In genomic region chr7:88169717-88170320, GRCh38 we compare ENCODE assay signal across 8 cellular contexts. TPM values are rescaled to one million over a fixed set of nuclear protein-coding genes. Genes with fewer than 3 reads are reported as not detected.
DNase-seq lines count a peak whose midpoint lies in the region; ATAC-seq and TF ChIP-seq lines count a peak whose summit lies in the region.

No MANE protein-coding gene starts in this region.

- ATAC-seq in WTC11 = no peak
- peak; percentile 37 for ATAC-seq in left colon
- no peak for ATAC-seq in activated naive CD4-positive, alpha-beta T cell treated with anti-CD3 and anti-CD28 coated beads, Interleukin-2, amount 50 U/mL, for 72 hours
- no peak for ATAC-seq in T-cell (replicated peaks in 1 of 4)

- H3K9me3 Mint-ChIP-seq in WTC11 (no peaks in the 10 kb centered on the region), T-cell (no peaks in the 10 kb centered on the region)
- H3K9me3 Mint-ChIP-seq in activated naive CD4-positive, alpha-beta T cell treated with anti-CD3 and anti-CD28 coated beads, Interleukin-2, amount 50 U/mL, for 72 hours = no peaks in the 10 kb centered on the region

- TF ChIP-seq CTCF in WTC11 (IDR thresholded peaks at IDR 0.05) = peak; percentile 35

- H3K4me3 Mint-ChIP-seq in WTC11 = no peak overlapping the region
- H3K4me3 Mint-ChIP-seq in T-cell = no peak overlapping the region

- no peak overlapping the region for H3K4me3 ChIP-seq in Jurkat, Clone E6-1 (ENCODE audit: low read length)

- CTCF ChIA-PET in WTC11 (lab: Charles Lee) = interaction anchor here (0.5 to 1.4 kb wide), 15 partner anchors 9 to 1018 kb away, joined by 3 to 8 read pairs (median 4); partner anchors contain the start of gene DMTF1
- CTCF ChIA-PET in T-cell (lab: Charles Lee) = interaction anchor here (0.6 to 0.9 kb wide), 2 partner anchors 72 to 664 kb away, joined by 3 to 4 read pairs; no protein-coding TSS in a partner anchor

- DNase-seq in NOMO-1 treated with DMSO at 0.1 percent for 48 hours (lab: John Stamatoyannopoulos, UW; ENCODE audit: unreplicated experiment) (peak; percentile 24), NOMO-1 treated with dmso at 0.1 percent for 144 hours (lab: John Stamatoyannopoulos, UW; ENCODE audit: unreplicated experiment) (no peak), WTC11 (ENCODE audit: low spot score) (no peak), left colon (no peak), T-cell (no peak)
- DNase-seq in Jurkat, Clone E6-1 (ENCODE audit: low read depth, low spot score) = peak; percentile 18
- no peak for DNase-seq in activated naive CD4-positive, alpha-beta T cell treated with anti-CD3 and anti-CD28 coated beads, Interleukin-2, amount 50 U/mL, for 72 hours (ENCODE audit: low spot score in 2 of 2)
- DNase-seq in activated naive CD4-positive, alpha-beta T cell (lab: John Stamatoyannopoulos, UW) = no peak

- intact Hi-C loops in left colon (cut with DNase I, micrococcal nuclease) = no loop called here

- H3K27me3 Mint-ChIP-seq in WTC11 (ENCODE audit: low read depth) (no peaks in the 10 kb centered on the region), T-cell (no peaks in the 10 kb centered on the region)

- H3K27ac Mint-ChIP-seq in WTC11 (no peak overlapping the region), T-cell (no peak overlapping the region)
- H3K27ac Mint-ChIP-seq in activated naive CD4-positive, alpha-beta T cell treated with anti-CD3 and anti-CD28 coated beads, Interleukin-2, amount 50 U/mL, for 72 hours = no peak overlapping the region

- H3K4me1 Mint-ChIP-seq in WTC11 (no peaks in the 10 kb centered on the region), T-cell (no peaks in the 10 kb centered on the region)

- no peaks in the 10 kb centered on the region for H3K36me3 Mint-ChIP-seq in WTC11
- no peaks in the 10 kb centered on the region for H3K36me3 Mint-ChIP-seq in activated naive CD4-positive, alpha-beta T cell treated with anti-CD3 and anti-CD28 coated beads, Interleukin-2, amount 50 U/mL, for 72 hours
- no peaks in the 10 kb centered on the region for H3K36me3 Mint-ChIP-seq in T-cell

- POLR2A ChIA-PET in WTC11 (lab: Charles Lee) = interaction anchor here (0.6 kb wide), 1 partner anchor 202 kb away, joined by 3 read pairs; no protein-coding TSS in a partner anchor
- POLR2A ChIA-PET in T-cell (lab: Charles Lee) = interaction anchor here in 1 of 2 donors (0.6 kb wide), 1 partner anchor 259 kb away, joined by 3 read pairs; no protein-coding TSS in a partner anchor

TF ChIP-seq in WTC11, 78 proteins besides CTCF, POLR2A, EP300 and RAD21:
- TF ChIP-seq, protein P1, sequence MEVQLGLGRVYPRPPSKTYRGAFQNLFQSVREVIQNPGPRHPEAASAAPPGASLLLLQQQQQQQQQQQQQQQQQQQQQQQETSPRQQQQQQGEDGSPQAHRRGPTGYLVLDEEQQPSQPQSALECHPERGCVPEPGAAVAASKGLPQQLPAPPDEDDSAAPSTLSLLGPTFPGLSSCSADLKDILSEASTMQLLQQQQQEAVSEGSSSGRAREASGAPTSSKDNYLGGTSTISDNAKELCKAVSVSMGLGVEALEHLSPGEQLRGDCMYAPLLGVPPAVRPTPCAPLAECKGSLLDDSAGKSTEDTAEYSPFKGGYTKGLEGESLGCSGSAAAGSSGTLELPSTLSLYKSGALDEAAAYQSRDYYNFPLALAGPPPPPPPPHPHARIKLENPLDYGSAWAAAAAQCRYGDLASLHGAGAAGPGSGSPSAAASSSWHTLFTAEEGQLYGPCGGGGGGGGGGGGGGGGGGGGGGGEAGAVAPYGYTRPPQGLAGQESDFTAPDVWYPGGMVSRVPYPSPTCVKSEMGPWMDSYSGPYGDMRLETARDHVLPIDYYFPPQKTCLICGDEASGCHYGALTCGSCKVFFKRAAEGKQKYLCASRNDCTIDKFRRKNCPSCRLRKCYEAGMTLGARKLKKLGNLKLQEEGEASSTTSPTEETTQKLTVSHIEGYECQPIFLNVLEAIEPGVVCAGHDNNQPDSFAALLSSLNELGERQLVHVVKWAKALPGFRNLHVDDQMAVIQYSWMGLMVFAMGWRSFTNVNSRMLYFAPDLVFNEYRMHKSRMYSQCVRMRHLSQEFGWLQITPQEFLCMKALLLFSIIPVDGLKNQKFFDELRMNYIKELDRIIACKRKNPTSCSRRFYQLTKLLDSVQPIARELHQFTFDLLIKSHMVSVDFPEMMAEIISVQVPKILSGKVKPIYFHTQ (CRISPR knock-in tag; IDR thresholded peaks at IDR 0.05) = no peak
- TF ChIP-seq GRHL2 (CRISPR knock-in tag; IDR thresholded peaks at IDR 0.05; ENCODE audit: insufficient replicate concordance, severe bottlenecking) (no peak), ZNF219 (CRISPR knock-in tag; IDR thresholded peaks at IDR 0.05; ENCODE audit: borderline replicate concordance) (no peak), KAT7 (CRISPR knock-in tag; IDR thresholded peaks at IDR 0.05; ENCODE audit: borderline replicate concordance) (no peak), ZNF121 (CRISPR knock-in tag; IDR thresholded peaks at IDR 0.05) (no peak), TEAD1 (CRISPR knock-in tag; IDR thresholded peaks at IDR 0.05) (no peak), ZNF396 (CRISPR knock-in tag; IDR thresholded peaks at IDR 0.05; ENCODE audit: borderline replicate concordance) (no peak)

RNA-seq across cellular contexts. Expression of gene SRI, which starts 50.0 kb away (rescaled TPM):
- polyA plus RNA-seq in Jurkat, Clone E6-1 (2012; ENCODE audit: insufficient read depth, insufficient read length) = 198 TPM
- total RNA-seq in WTC11 (2021) (135 to 141 TPM (median 141 TPM) in 3 replicates), left colon (1,000 to 10,000 TPM in 1 of 2 donors, 100 to 1,000 TPM in 1; 634 to 1,188 TPM), T-cell (10 to 100 TPM; 58.0 to 67.9 (median 62.8) TPM)
- total RNA-seq in activated naive CD4-positive, alpha-beta T cell treated with anti-CD3 and anti-CD28 coated beads, Interleukin-2, amount 50 U/mL, for 72 hours = 100 to 1,000 TPM; 101 to 194 TPM

Comparison
In these comparisons a context has a peak if more than half of its experiments do, and no peak if none do; other contexts are left out.
1. DNase-seq: peak in NOMO-1 treated with DMSO at 0.1 percent for 48 hours (single experiment) and Jurkat, Clone E6-1 (single experiment); none in NOMO-1 treated with dmso at 0.1 percent for 144 hours (single experiment), WTC11 (single experiment), left colon (0 of 2), activated naive CD4-positive, alpha-beta T cell treated with anti-CD3 and anti-CD28 coated beads, Interleukin-2, amount 50 U/mL, for 72 hours (0 of 2), T-cell (0 of 34) and activated naive CD4-positive, alpha-beta T cell (0 of 4).